1 cellular context compared by ENCODE assay signal in the genomic region with DNA sequence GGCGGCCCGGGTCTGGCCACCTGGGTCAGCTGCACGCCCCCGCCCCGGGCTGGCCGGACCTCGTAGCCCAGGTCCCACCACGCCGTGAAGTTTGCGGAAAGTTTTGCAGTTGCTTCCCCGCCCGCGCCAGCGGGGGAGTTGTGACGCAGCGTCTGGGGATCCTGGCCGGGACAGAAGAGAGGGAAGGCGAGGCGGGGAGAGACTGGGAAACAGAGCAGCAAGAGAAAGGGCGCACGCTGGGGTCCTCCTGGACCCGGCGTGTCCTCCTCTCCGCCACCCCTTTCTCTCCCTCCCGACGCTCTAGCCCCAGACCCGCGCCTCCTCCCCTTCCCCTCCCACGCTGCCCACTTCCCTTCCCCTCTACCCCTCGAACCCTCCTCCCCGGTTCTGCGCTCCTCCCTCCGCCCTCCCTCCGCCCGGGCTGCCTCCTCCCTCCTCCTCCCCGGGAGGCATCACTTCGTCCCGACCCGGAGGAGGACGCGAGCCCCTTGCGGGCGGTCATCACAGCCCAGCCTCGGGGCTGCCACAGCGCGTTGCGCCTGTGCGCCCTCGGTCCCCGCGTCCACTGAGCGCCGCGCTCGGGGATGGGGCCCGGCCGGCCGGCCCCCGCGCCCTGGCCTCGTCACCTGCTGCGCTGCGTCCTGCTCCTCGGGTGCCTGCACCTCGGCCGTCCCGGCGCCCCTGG.
TF ChIP-seq lines count a peak whose summit lies in the region.

A gene with protein sequence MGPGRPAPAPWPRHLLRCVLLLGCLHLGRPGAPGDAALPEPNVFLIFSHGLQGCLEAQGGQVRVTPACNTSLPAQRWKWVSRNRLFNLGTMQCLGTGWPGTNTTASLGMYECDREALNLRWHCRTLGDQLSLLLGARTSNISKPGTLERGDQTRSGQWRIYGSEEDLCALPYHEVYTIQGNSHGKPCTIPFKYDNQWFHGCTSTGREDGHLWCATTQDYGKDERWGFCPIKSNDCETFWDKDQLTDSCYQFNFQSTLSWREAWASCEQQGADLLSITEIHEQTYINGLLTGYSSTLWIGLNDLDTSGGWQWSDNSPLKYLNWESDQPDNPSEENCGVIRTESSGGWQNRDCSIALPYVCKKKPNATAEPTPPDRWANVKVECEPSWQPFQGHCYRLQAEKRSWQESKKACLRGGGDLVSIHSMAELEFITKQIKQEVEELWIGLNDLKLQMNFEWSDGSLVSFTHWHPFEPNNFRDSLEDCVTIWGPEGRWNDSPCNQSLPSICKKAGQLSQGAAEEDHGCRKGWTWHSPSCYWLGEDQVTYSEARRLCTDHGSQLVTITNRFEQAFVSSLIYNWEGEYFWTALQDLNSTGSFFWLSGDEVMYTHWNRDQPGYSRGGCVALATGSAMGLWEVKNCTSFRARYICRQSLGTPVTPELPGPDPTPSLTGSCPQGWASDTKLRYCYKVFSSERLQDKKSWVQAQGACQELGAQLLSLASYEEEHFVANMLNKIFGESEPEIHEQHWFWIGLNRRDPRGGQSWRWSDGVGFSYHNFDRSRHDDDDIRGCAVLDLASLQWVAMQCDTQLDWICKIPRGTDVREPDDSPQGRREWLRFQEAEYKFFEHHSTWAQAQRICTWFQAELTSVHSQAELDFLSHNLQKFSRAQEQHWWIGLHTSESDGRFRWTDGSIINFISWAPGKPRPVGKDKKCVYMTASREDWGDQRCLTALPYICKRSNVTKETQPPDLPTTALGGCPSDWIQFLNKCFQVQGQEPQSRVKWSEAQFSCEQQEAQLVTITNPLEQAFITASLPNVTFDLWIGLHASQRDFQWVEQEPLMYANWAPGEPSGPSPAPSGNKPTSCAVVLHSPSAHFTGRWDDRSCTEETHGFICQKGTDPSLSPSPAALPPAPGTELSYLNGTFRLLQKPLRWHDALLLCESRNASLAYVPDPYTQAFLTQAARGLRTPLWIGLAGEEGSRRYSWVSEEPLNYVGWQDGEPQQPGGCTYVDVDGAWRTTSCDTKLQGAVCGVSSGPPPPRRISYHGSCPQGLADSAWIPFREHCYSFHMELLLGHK (N-terminal part only) (plus strand): TSS at position 452 of the 685 bp plus-strand sequence. CDS start 133 bp downstream, at position 585.

TF ChIP-seq in A549, 52 proteins besides CTCF, POLR2A, EP300 and RAD21 (continued from another document):
- TF ChIP-seq RFX5 (IDR thresholded peaks at IDR 0.05) (no peak), JUN (IDR thresholded peaks at IDR 0.05) (peak in 1 of 2 experiments; percentile 73; a peak in 3 of 5 replicates), FOSB (CRISPR knock-in tag; IDR thresholded peaks at IDR 0.05) (no peak), ZSCAN20 (CRISPR knock-in tag; IDR thresholded peaks at IDR 0.05) (no peak)
- TF ChIP-seq, protein P1, sequence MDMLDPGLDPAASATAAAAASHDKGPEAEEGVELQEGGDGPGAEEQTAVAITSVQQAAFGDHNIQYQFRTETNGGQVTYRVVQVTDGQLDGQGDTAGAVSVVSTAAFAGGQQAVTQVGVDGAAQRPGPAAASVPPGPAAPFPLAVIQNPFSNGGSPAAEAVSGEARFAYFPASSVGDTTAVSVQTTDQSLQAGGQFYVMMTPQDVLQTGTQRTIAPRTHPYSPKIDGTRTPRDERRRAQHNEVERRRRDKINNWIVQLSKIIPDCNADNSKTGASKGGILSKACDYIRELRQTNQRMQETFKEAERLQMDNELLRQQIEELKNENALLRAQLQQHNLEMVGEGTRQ (IDR thresholded peaks at IDR 0.05) = no peak
TF ChIP-seq in A549: peak in this region for 6.
